18 cellular contexts compared by ENCODE assay signal in genomic region chr6:56172144-56172543, GRCh38.
A peak's percentile ranks its signal among the peaks of the same experiment; 100 is the strongest.
DNase-seq lines count a peak whose midpoint lies in the region; ATAC-seq and TF ChIP-seq lines count a peak whose summit lies in the region.
"Had no signal": no experiment of that assay in that cellular context is flagged by ENCODE, and none has a peak within 500 bp of the region (broad histone marks: within the 10 kb centered on the region; RNA-seq: fewer than 3 reads in every experiment).

No MANE protein-coding gene starts in this region.

- in situ Hi-C loops in GM23248 (cut with MboI), result no loop called here

- H3K27ac ChIP-seq in GM23248 (no peak overlapping the region), HCT116 (ENCODE audit: low read depth, low read length) (no peak overlapping the region), adrenal gland (no peak overlapping the region)
- H3K27ac ChIP-seq: BLaER1 treated with 17β-estradiol and CSF1 and Interleukin-3, amounts not matched to agents 10 nM and 100 nM had no signal

- no peak for TF ChIP-seq RAD21 in HCT116 (IDR thresholded peaks at IDR 0.05; ENCODE audit: low read depth)

- H3K9me2 ChIP-seq in GM23248 (ENCODE audit: insufficient read depth) (no peaks in the 10 kb centered on the region), HCT116 (ENCODE audit: insufficient read depth) (no peaks in the 10 kb centered on the region)

- 0 out of 6 replicates have a peak, but pooled peaks of 2 of the 3 experiments have one; percentile 8 to 11 for TF ChIP-seq CTCF in HCT116 (IDR thresholded peaks at IDR 0.05 in 2 of 3, conservative IDR thresholded peaks at IDR 0.05 in 1 of 3; ENCODE audit: borderline replicate concordance in 1 of 3, insufficient read depth in 1 of 3, low read depth in 2 of 3, low read length in 2 of 3)
- TF ChIP-seq CTCF in epithelial cell of esophagus (IDR thresholded peaks at IDR 0.05; ENCODE audit: insufficient read depth, low read depth, low read length, missing control alignments), result peak; percentile 15
- no peak for TF ChIP-seq CTCF in adrenal gland (IDR thresholded peaks at IDR 0.05)

- BruUV-seq in HCT116 (replicated peaks; lab: Mats Ljungman, UMichigan), result no TSS peak

- TF ChIP-seq POLR2A in HCT116 (IDR thresholded peaks at IDR 0.05; ENCODE audit: borderline replicate concordance, extremely low read depth, insufficient read depth, insufficient read length), result no peak
- no peak for TF ChIP-seq POLR2A in adrenal gland (IDR thresholded peaks at IDR 0.05)

- no peaks in the 10 kb centered on the region for H3K79me2 ChIP-seq in GM23248 (ENCODE audit: insufficient read depth)
- H3K79me2 ChIP-seq in HCT116 (ENCODE audit: insufficient read depth, low read length), result no peaks in the 10 kb centered on the region

- H3F3A ChIP-seq in GM23248 (ENCODE audit: insufficient read depth), result 0 out of 2 replicates have a peak, but pooled peaks cover 7% of the 10 kb centered on the region

- WGBS in GM23248 (ENCODE audit: low coverage in 1 of 2, low lambda C conversion rate in 2 of 2, missing lambda C conversion rate in 2 of 2), 2 experiments, result 68 to 85% methylated on average over 2 of the region's 2 CpGs
- WGBS in adrenal gland, 4 donors, result 68 to 72% (median 71%) methylated on average over 2 of the region's 2 CpGs

- RAD21 ChIA-PET in HCT116 (lab: Charles Lee; ENCODE audit: low non-redundant PET in 1 of 2, low total read pairs in 2 of 2, uncharacterized antibody in 2 of 2, unreplicated experiment in 2 of 2), result no interaction called here

- no peaks in the 10 kb centered on the region for H3K36me3 ChIP-seq in GM23248 (ENCODE audit: low read depth)
- H3K36me3 ChIP-seq in HCT116 (ENCODE audit: control insufficient read depth in 1 of 2, insufficient read depth in 2 of 2, low read length in 2 of 2), result no peaks in the 10 kb centered on the region
- H3K36me3 ChIP-seq in adrenal gland (replicated peaks in 1 of 2), result no peaks in the 10 kb centered on the region
- H3K36me3 ChIP-seq: BLaER1 treated with 17β-estradiol and CSF1 and Interleukin-3, amounts not matched to agents 10 nM and 100 nM; HAP-1 had no signal

- no peak overlapping the region for H2AFZ ChIP-seq in GM23248
- H2AFZ ChIP-seq in HCT116 (ENCODE audit: low read depth, low read length, poor library complexity, severe bottlenecking), result no peak overlapping the region

- H3K9ac ChIP-seq in GM23248 (no peak overlapping the region), HCT116 (ENCODE audit: low read length) (no peak overlapping the region)
- H3K9ac ChIP-seq: BLaER1 treated with 17β-estradiol and CSF1 and Interleukin-3, amounts not matched to agents 10 nM and 100 nM had no signal

- CTCF ChIA-PET in HCT116 (lab: Charles Lee), result no interaction called here

- POLR2A ChIA-PET in HCT116 (lab: Charles Lee), result no interaction called here

- H3K4me1 ChIP-seq in GM23248 (ENCODE audit: insufficient read depth) (peaks cover 7% of the 10 kb centered on the region; the same call in 1 of the 2 replicates), HCT116 (ENCODE audit: control insufficient read depth in 1 of 2, insufficient read depth in 2 of 2, low read length in 2 of 2) (no peaks in the 10 kb centered on the region), adrenal gland (replicated peaks in 1 of 2) (no peaks in the 10 kb centered on the region)
- H3K4me1 ChIP-seq: BLaER1 treated with 17β-estradiol and CSF1 and Interleukin-3, amounts not matched to agents 10 nM and 100 nM; HAP-1 had no signal

- H3K27me3 ChIP-seq in GM23248 (replicated peaks; ENCODE audit: insufficient read depth) (no peaks in the 10 kb centered on the region), HCT116 (ENCODE audit: insufficient read depth, low read length) (no peaks in the 10 kb centered on the region), adrenal gland (no peaks in the 10 kb centered on the region)
- H3K27me3 ChIP-seq: BLaER1 treated with 17β-estradiol and CSF1 and Interleukin-3, amounts not matched to agents 10 nM and 100 nM had no signal

- H3K4me3 ChIP-seq in GM23248 (no peak overlapping the region), HCT116 (replicated peaks in 1 of 2; ENCODE audit: low read depth in 1 of 2, low read length in 2 of 2) (no peak overlapping the region), epithelial cell of esophagus (ENCODE audit: low read length) (no peak overlapping the region), adrenal gland (no peak overlapping the region)
- H3K4me3 ChIP-seq: BLaER1 treated with 17β-estradiol and CSF1 and Interleukin-3, amounts not matched to agents 10 nM and 100 nM; HAP-1 had no signal

- H4K20me1 ChIP-seq in GM23248 (ENCODE audit: insufficient read depth) (no peaks in the 10 kb centered on the region), HCT116 (ENCODE audit: insufficient read depth) (no peaks in the 10 kb centered on the region)
- H4K20me1 ChIP-seq: BLaER1 treated with 17β-estradiol and CSF1 and Interleukin-3, amounts not matched to agents 10 nM and 100 nM had no signal

- H3K9me3 ChIP-seq in GM23248 (ENCODE audit: low read depth) (peaks cover 9% of the 10 kb centered on the region), HCT116 (ENCODE audit: control insufficient read depth in 1 of 2, insufficient read depth in 1 of 2, low read depth in 1 of 2, low read length in 2 of 2) (peaks cover 0 to 13% of the 10 kb centered on the region in 2 experiments; a peak in 3 of 4 replicates), adrenal gland (replicated peaks in 1 of 3) (peaks cover 0 to 8% (median 0%) of the 10 kb centered on the region in 3 donors)
- H3K9me3 ChIP-seq: HAP-1 had no signal

- DNase-seq in GM23248 (peak; percentile 1), HCT116 (ENCODE audit: low read depth, low spot score) (no peak), amniotic epithelial cell (ENCODE audit: low read depth) (peak; percentile 36), epithelial cell of esophagus (ENCODE audit: low read depth) (no peak), NCI-H128 (lab: John Stamatoyannopoulos, UW; ENCODE audit: unreplicated experiment) (no peak), LoVo (ENCODE audit: low spot score) (no peak), adrenal gland (no peak)
- DNase-seq: CD8-positive, alpha-beta memory T cell; DND-41; KBM-7; NCI-H1436; NCI-H2029; NCI-H510A treated with DMSO at 0.1 percent for 48 hours; NCI-H774; T-helper 1 cell had no signal

- ATAC-seq in HCT116 (no peak), HG02981 (IDR thresholded peaks at IDR 0.05; ENCODE audit: unreplicated experiment) (no peak)

- intact Hi-C loops in HCT116 (cut with micrococcal nuclease) (no loop called here), adrenal gland (cut with DNase I) (no loop called here)

- H3K4me2 ChIP-seq in GM23248 (ENCODE audit: unreplicated experiment) (no peak overlapping the region), HCT116 (ENCODE audit: low read length) (no peak overlapping the region)
- H3K4me2 ChIP-seq: BLaER1 treated with 17β-estradiol and CSF1 and Interleukin-3, amounts not matched to agents 10 nM and 100 nM had no signal

TF ChIP-seq in HCT116, 20 proteins besides CTCF, POLR2A, EP300 and RAD21:
- TF ChIP-seq CBX3 (IDR thresholded peaks at IDR 0.05; ENCODE audit: low read depth), result peak; percentile 90
- peak; percentile 27; the same call in 1 of the 2 replicates for TF ChIP-seq CEBPB (IDR thresholded peaks at IDR 0.05; ENCODE audit: low read depth)
- no peak for TF ChIP-seq JUND (IDR thresholded peaks at IDR 0.05)

Comparison
In these comparisons a context has a peak if more than half of its experiments do, and no peak if none do; other contexts are left out.
1. DNase-seq: peak in GM23248 (single experiment) and amniotic epithelial cell (single experiment); none in HCT116 (single experiment), epithelial cell of esophagus (single experiment), NCI-H128 (single experiment), LoVo (single experiment) and adrenal gland (0 of 7).
2. CTCF ChIP-seq: peak in HCT116 (2 of 3) and epithelial cell of esophagus (single experiment); none in adrenal gland (0 of 6).